8 cellular contexts compared by ENCODE assay signal in the genomic region with DNA sequence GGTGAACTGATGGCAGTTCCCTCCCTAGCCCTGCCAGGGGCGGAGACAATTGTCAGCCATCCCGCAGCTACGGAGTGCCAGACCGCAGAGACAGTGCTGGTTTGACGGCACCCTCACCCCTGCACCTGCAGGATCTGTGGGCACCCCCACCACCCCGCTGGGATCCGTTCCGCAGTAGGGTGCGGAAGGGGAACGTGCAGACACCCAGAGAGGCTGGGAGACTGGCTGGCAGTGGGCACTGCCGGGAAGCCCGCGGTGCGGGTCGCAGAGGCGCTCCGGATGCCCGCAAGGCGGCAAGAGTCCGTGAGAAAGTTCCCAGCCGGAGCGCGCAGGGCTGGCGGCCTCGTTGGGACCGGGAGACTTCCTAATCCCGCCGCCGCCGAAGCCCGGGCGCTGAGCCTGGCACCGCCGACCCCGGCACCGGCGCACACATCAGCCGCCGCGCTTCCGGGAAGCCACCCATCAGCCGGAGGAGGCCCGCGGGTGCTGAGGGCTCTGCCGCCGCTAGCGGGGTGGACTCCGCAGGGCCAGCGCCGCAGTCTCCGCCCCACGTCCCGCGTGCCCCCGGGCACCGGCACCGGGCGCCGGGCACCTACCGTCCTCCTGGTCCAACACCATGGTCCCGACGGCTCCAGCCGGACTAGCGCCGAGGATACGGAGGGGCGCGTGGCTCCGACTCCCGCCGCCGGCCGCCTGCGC. TPM values are rescaled to one million over a fixed set of nuclear protein-coding genes. Genes with fewer than 3 reads are reported as not detected.
DNase-seq lines count a peak whose midpoint lies in the region; ATAC-seq and TF ChIP-seq lines count a peak whose summit lies in the region.

No MANE protein-coding gene starts in this region.

- no peak for TF ChIP-seq POLR2A in erythroblast (IDR thresholded peaks at IDR 0.05; ENCODE audit: low read length)

- no peaks in the 10 kb centered on the region for H3K9me3 Mint-ChIP-seq in CD4-positive, alpha-beta T cell
- H3K9me3 Mint-ChIP-seq in nephron progenitor cell = no peaks in the 10 kb centered on the region

- H3K4me1 ChIP-seq in endocrine pancreas (ENCODE audit: control insufficient read depth, insufficient read depth, low read length) = no peaks in the 10 kb centered on the region

- peaks cover 11% of the 10 kb centered on the region for H3K4me1 Mint-ChIP-seq in CD4-positive, alpha-beta T cell (ENCODE audit: low read depth)
- peaks cover 11% of the 10 kb centered on the region for H3K4me1 Mint-ChIP-seq in nephron progenitor cell

- no peaks in the 10 kb centered on the region for H3K36me3 ChIP-seq in endocrine pancreas (ENCODE audit: control insufficient read depth, insufficient read depth, low read length)

- H3K9ac ChIP-seq in endocrine pancreas (ENCODE audit: control insufficient read depth, insufficient read depth, low read length) = no peak overlapping the region

- H3K27me3 ChIP-seq in CD4-positive, alpha-beta T cell (ENCODE audit: control insufficient read depth, insufficient read depth, low read length) = peaks cover 86% of the 10 kb centered on the region
- H3K27me3 ChIP-seq in endocrine pancreas (ENCODE audit: control insufficient read depth, insufficient read depth, low read length) = no peaks in the 10 kb centered on the region

- no peaks in the 10 kb centered on the region for H3K36me3 Mint-ChIP-seq in CD4-positive, alpha-beta T cell (ENCODE audit: low read depth)
- H3K36me3 Mint-ChIP-seq in nephron progenitor cell (ENCODE audit: low read depth) = no peaks in the 10 kb centered on the region

- H3K4me3 ChIP-seq in endocrine pancreas (ENCODE audit: control insufficient read depth, insufficient read depth, low read length) = peak overlapping the region; percentile 1

- ATAC-seq in CD4-positive, alpha-beta T cell (ENCODE audit: poor library complexity) = peak; percentile 52

- CTCF ChIA-PET in CD4-positive, alpha-beta T cell (lab: Charles Lee) = no interaction called here

- POLR2A ChIA-PET in CD4-positive, alpha-beta T cell (lab: Charles Lee) = no interaction called here

- peak in 3 of 10 experiments; percentile 10 to 38 (median 16) for DNase-seq in CD4-positive, alpha-beta T cell
- DNase-seq in NCI-H1105 (lab: John Stamatoyannopoulos, UW) (peak; percentile 26), nephron progenitor cell (peak; percentile 49), SW 1271 (lab: John Stamatoyannopoulos, UW) (no peak), inferior parietal cortex (ENCODE audit: extremely low spot score) (no peak), AG08395 (ENCODE audit: low spot score) (no peak), erythroblast (lab: John Stamatoyannopoulos, UW) (no peak)

- peaks cover 77% of the 10 kb centered on the region for H3K27me3 Mint-ChIP-seq in CD4-positive, alpha-beta T cell
- peaks cover 91% of the 10 kb centered on the region for H3K27me3 Mint-ChIP-seq in nephron progenitor cell (ENCODE audit: low read depth, poor library complexity)

- H3K27ac Mint-ChIP-seq in CD4-positive, alpha-beta T cell = no peak overlapping the region
- no peak overlapping the region for H3K27ac Mint-ChIP-seq in nephron progenitor cell

- intact Hi-C loops in CD4-positive, alpha-beta T cell (cut with DNase I, micrococcal nuclease) = no loop called here

- peak overlapping the region; percentile 34 for H3K4me3 Mint-ChIP-seq in CD4-positive, alpha-beta T cell
- H3K4me3 Mint-ChIP-seq in nephron progenitor cell = peak overlapping the region; percentile 60

- no peak for TF ChIP-seq CTCF in CD4-positive, alpha-beta T cell (IDR thresholded peaks at IDR 0.05)
- TF ChIP-seq CTCF in nephron progenitor cell (IDR thresholded peaks at IDR 0.05) = no peak

- H3K9me3 ChIP-seq in CD4-positive, alpha-beta T cell (ENCODE audit: control insufficient read depth, low read length) = no peaks in the 10 kb centered on the region
- H3K9me3 ChIP-seq in endocrine pancreas (ENCODE audit: control insufficient read depth, low read length) = no peaks in the 10 kb centered on the region

- H3K27ac ChIP-seq in CD4-positive, alpha-beta T cell (ENCODE audit: low read depth, low read length) = no peak overlapping the region

RNA-seq across cellular contexts. Expression of gene LMO1, which starts 4.3 kb away (rescaled TPM):
- total RNA-seq in CD4-positive, alpha-beta T cell = not detected

Comparison
In these comparisons a context has a peak if more than half of its experiments do, and no peak if none do; other contexts are left out.
1. DNase-seq: peak in NCI-H1105 (single experiment) and nephron progenitor cell (single experiment); none in SW 1271 (0 of 2), inferior parietal cortex (single experiment), AG08395 (single experiment) and erythroblast (0 of 2).